25 cellular contexts compared by ENCODE assay signal in the genomic region with DNA sequence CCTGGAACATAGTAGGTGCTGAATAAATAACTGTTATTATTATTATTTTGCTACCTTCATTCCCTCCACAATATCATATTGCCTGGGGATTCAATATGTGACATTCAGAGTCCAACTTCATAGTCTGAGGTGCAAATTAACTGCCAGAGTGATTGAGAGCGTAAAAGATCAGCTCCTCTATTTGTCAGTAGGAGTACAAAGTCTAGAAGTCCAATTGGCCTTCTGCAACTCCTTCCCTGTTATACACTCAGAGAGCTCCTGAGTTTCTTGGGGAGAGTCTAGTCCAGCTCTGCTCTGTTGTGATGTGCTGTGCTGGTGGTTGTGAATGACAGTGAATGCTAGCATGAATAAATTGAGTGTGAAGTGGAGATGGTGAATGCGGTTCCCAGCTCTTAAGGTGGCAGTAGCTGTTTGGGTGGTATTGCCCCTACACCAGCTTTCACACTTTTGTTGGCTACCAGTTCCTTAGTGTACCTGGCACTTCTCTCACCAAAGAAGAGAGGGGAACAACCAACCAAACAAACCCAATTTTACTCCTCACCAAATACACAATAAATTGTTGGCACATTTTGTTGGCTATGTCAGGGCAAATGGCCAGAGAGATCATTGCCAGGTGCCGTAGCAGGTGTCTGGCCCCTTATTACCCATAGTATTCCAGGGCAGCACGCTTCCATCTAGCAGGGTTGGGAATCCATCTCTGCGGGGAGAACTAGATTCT.
"Had no signal": no experiment of that assay in that cellular context is flagged by ENCODE, and none has a peak within 500 bp of the region (broad histone marks: within the 10 kb centered on the region; RNA-seq: fewer than 3 reads in every experiment).

No MANE protein-coding gene starts in this region.

- H3K27ac ChIP-seq: colonic mucosa, dorsolateral prefrontal cortex, hepatocyte, left lung, parathyroid adenoma, thoracic aorta, upper lobe of right lung, WERI-Rb-1 had no signal

- H2AFZ ChIP-seq: hepatocyte, parathyroid adenoma had no signal

- H3K79me2 ChIP-seq: hepatocyte, parathyroid adenoma had no signal

- ATAC-seq: activated CD8-positive, alpha-beta memory T cell treated with anti-CD3 and anti-CD28 coated beads, Interleukin-2, amount 10 ng/mL, durations not matched to agents 7 days and 5 days; activated CD8-positive, alpha-beta T cell treated with anti-CD3 and anti-CD28 coated beads for 36 hours; effector memory CD8-positive, alpha-beta T cell; esophagus mucosa; sciatic nerve; T-helper 17 cell had no signal

- DNase-seq: activated CD4-positive, alpha-beta T cell treated with anti-CD3 and anti-CD28 coated beads, Interleukin-2, amount 10 ng/mL, durations not matched to agents 7 days and 5 days; activated CD4-positive, CD25-positive, alpha-beta regulatory T cell treated with anti-CD3 and anti-CD28 coated beads, Interleukin-2, amount 50 U/mL, for 72 hours; activated CD8-positive, alpha-beta memory T cell treated with anti-CD3 and anti-CD28 coated beads, Interleukin-2, amount 10 ng/mL, durations not matched to agents 7 days and 5 days; activated CD8-positive, alpha-beta T cell treated with anti-CD3 and anti-CD28 coated beads for 36 hours; activated effector memory CD4-positive, alpha-beta T cell treated with anti-CD3 and anti-CD28 coated beads, Interleukin-2, amount 50 U/mL, for 16 hours; activated naive CD4-positive, alpha-beta T cell treated with anti-CD3 and anti-CD28 coated beads, Interleukin-2, amount 10 ng/mL, durations not matched to agents 7 days and 5 days; activated T-cell treated with anti-CD3 and anti-CD28 coated beads for 4 hours; colonic mucosa; effector memory CD8-positive, alpha-beta T cell; glutamatergic neuron; immature natural killer cell; nephron progenitor cell; stimulated activated CD4-positive, alpha-beta T cell treated with anti-CD3 and anti-CD28 coated beads, Interleukin-2, amount 100 ng/mL, for 48 hours; stimulated activated naive CD4-positive, alpha-beta T cell; SW 1271; T-helper 17 cell; upper lobe of right lung; WERI-Rb-1 had no signal

- H3K27me3 ChIP-seq: colonic mucosa, dorsolateral prefrontal cortex, hepatocyte, left lung, upper lobe of right lung had no signal

- H3K4me3 ChIP-seq: colonic mucosa, dorsolateral prefrontal cortex, hepatocyte, left lung, thoracic aorta, upper lobe of right lung had no signal

- H3K9ac ChIP-seq: parathyroid adenoma had no signal

- H3K36me3 ChIP-seq: colonic mucosa, left lung, thoracic aorta, upper lobe of right lung, WERI-Rb-1 had no signal

- H3K4me2 ChIP-seq: hepatocyte had no signal

- H3K9me3 ChIP-seq: colonic mucosa, left lung, thoracic aorta, upper lobe of right lung had no signal

- H3K4me1 ChIP-seq: colonic mucosa, parathyroid adenoma had no signal
